8 cellular contexts compared by ENCODE assay signal in genomic region chr1:167720965-167721616, GRCh38. TPM values are rescaled to one million over a fixed set of nuclear protein-coding genes. Genes with fewer than 3 reads are reported as not detected.
DNase-seq lines count a peak whose midpoint lies in the region; ATAC-seq, FAIRE-seq and TF ChIP-seq lines count a peak whose summit lies in the region.

No MANE protein-coding gene starts in this region.

- in situ Hi-C loops in GM12878 (cut with MboI), result no loop called here

- FAIRE-seq in GM12878 (lab: Jason Lieb, UNC), result no peak

- TF ChIP-seq POLR2A in GM12878 (IDR thresholded peaks at IDR 0.05; ENCODE audit: low read depth, low read length), result no peak

- no peak for TF ChIP-seq EP300 in GM12878 (IDR thresholded peaks at IDR 0.05; ENCODE audit: borderline replicate concordance in 1 of 2, control insufficient read depth in 1 of 2, low read depth in 2 of 2, low read length in 2 of 2)

- WGBS in GM12878 (ENCODE audit: insufficient coverage, insufficient replicate concordance, low lambda C conversion rate, missing lambda C conversion rate), result 2% methylated on average over 13 of the region's 13 CpGs

- H3K9me3 ChIP-seq in GM12878 (replicated peaks; ENCODE audit: control insufficient read depth, insufficient read depth, low read length), result no peaks in the 10 kb centered on the region

- intact Hi-C loops in GM12878 (cut with micrococcal nuclease; ENCODE audit: unreplicated experiment), result loop anchor here (1.0 kb wide), 1 partner anchor 82 kb away; no protein-coding TSS in a partner anchor
- intact Hi-C loops in sciatic nerve (cut with DNase I), result loop anchor here (10.0 kb wide), 1 partner anchor 74 kb away; no protein-coding TSS in a partner anchor

- DNase-seq in AG08396 (ENCODE audit: low spot score) (peak; percentile 59), NCI-H69 (lab: John Stamatoyannopoulos, UW) (peak; percentile 48), GM12878 (ENCODE audit: low read depth, low spot score) (no peak), hypothalamus (lab: John Stamatoyannopoulos, UW) (peak in 31 of 51 donors; percentile 3 to 83 (median 37)), sciatic nerve (ENCODE audit: low spot score) (no peak)
- DNase-seq in activated effector memory CD4-positive, alpha-beta T cell treated with anti-CD3 and anti-CD28 coated beads, Interleukin-2, amount 50 U/mL, for 16 hours, result no peak

- peak overlapping the region; percentile 77 for H3K4me3 ChIP-seq in GM12875 (ENCODE audit: low read depth, low read length)
- peak overlapping the region; percentile 89 for H3K4me3 ChIP-seq in GM12878

- H3K27me3 ChIP-seq in GM12878 (replicated peaks in 1 of 2; ENCODE audit: control insufficient read depth in 2 of 2, insufficient read depth in 2 of 2, low read length in 1 of 2), result no peaks in the 10 kb centered on the region

- TSS peak; percentile 82 for BruUV-seq in GM12878 (replicated peaks; lab: Mats Ljungman, UMichigan)

- peak; percentile 35; the same call in 1 of the 2 replicates for TF ChIP-seq RAD21 in GM12878 (IDR thresholded peaks at IDR 0.05; ENCODE audit: insufficient read depth, low read depth, low read length)

- CTCF ChIA-PET in GM12878 (lab: Yijun Ruan, JAX), result interaction anchor here (0.6 to 2.7 kb wide), 6 partner anchors 7 to 426 kb away, joined by 3 to 11 read pairs (median 4); partner anchors contain the start of gene CREG1

- no peak for TF ChIP-seq CTCF in GM12875 (IDR thresholded peaks at IDR 0.05; ENCODE audit: borderline replicate concordance, insufficient read depth, low read depth, low read length)
- TF ChIP-seq CTCF in GM12878 (IDR thresholded peaks at IDR 0.05 in 2 of 3, conservative IDR thresholded peaks at IDR 0.05 in 1 of 3; ENCODE audit: control insufficient read depth in 2 of 3, extremely low read depth in 1 of 3, insufficient read depth in 1 of 3, low read depth in 3 of 3, low read length in 3 of 3), result peak in 2 of 3 experiments; percentile 26 to 45; a peak in 3 of 6 replicates

- H2AFZ ChIP-seq in GM12878 (ENCODE audit: control insufficient read depth, low read depth, low read length), result peak overlapping the region; percentile 93

- peaks cover 40% of the 10 kb centered on the region for H3K79me2 ChIP-seq in GM12878 (ENCODE audit: control insufficient read depth, insufficient read depth, low read length)

- peak overlapping the region; percentile 69 for H3K9ac ChIP-seq in GM12878 (ENCODE audit: control insufficient read depth, insufficient read depth, low read length)

- H3K27ac ChIP-seq in GM12878 (ENCODE audit: control insufficient read depth, insufficient read depth), result peak overlapping the region; percentile 80

- ATAC-seq in GM12878 (peak; percentile 31), sciatic nerve (peak; percentile 72), HG02884 (IDR thresholded peaks at IDR 0.05; ENCODE audit: unreplicated experiment) (no peak)

- H4K20me1 ChIP-seq in GM12878 (ENCODE audit: control insufficient read depth, insufficient read depth), result peaks cover 4% of the 10 kb centered on the region; the same call in 1 of the 2 replicates

- SMC1A ChIA-PET in GM12878 (lab: Charles Lee; ENCODE audit: uncharacterized antibody, unreplicated experiment), result interaction anchor here (0.6 to 5.9 kb wide), 3 partner anchors 32 to 362 kb away, joined by 3 to 34 read pairs (median 3); no protein-coding TSS in a partner anchor

- peaks cover 31% of the 10 kb centered on the region for H3K4me1 ChIP-seq in GM12878 (ENCODE audit: control insufficient read depth, insufficient read depth, low read length)

- RAD21 ChIA-PET in GM12878 (lab: Charles Lee; ENCODE audit: unreplicated experiment), result interaction anchor here (0.6 to 1.5 kb wide), 4 partner anchors 19 to 213 kb away, joined by 3 read pairs; no protein-coding TSS in a partner anchor

- H3K36me3 ChIP-seq in GM12878 (ENCODE audit: control insufficient read depth in 2 of 2, insufficient read depth in 2 of 2, low read length in 1 of 2), result no peaks in the 10 kb centered on the region

- peak overlapping the region; percentile 83 for H3K4me2 ChIP-seq in GM12878 (ENCODE audit: control insufficient read depth, insufficient read depth)

- POLR2A ChIA-PET in GM12878 (lab: Charles Lee), result interaction anchor here (1.0 to 2.9 kb wide), 4 partner anchors 8 to 217 kb away, joined by 3 to 11 read pairs (median 4); no protein-coding TSS in a partner anchor

TF ChIP-seq in GM12878, 131 proteins besides CTCF, POLR2A, EP300 and RAD21 (continues in another document):
- TF ChIP-seq TCF7 (IDR thresholded peaks at IDR 0.05; ENCODE audit: borderline replicate concordance) (no peak), BHLHE40 (IDR thresholded peaks at IDR 0.05; ENCODE audit: borderline replicate concordance in 1 of 2, low read depth in 2 of 2, low read length in 1 of 2) (0 out of 4 replicates have a peak, but pooled peaks of 1 of the 2 experiments have one; percentile 11), MTA2 (IDR thresholded peaks at IDR 0.05; ENCODE audit: low read depth) (peak; percentile 24; the same call in 1 of the 2 replicates), MXI1 (IDR thresholded peaks at IDR 0.05; ENCODE audit: low read depth, low read length) (peak; percentile 69; the same call in 1 of the 2 replicates), MAX (IDR thresholded peaks at IDR 0.05; ENCODE audit: low read depth, low read length) (no peak), IKZF2 (IDR thresholded peaks at IDR 0.05) (peak; percentile 65 to 77), CREB1 (IDR thresholded peaks at IDR 0.05; ENCODE audit: low read depth) (0 out of 2 replicates have a peak, but pooled peaks have one; percentile 5), WRNIP1 (IDR thresholded peaks at IDR 0.05; ENCODE audit: borderline replicate concordance, low read depth, low read length) (no peak), HDGF (IDR thresholded peaks at IDR 0.05) (0 out of 2 replicates have a peak, but pooled peaks have one; percentile 50), JUND (IDR thresholded peaks at IDR 0.05; ENCODE audit: low read depth, low read length) (no peak), EED (IDR thresholded peaks at IDR 0.05; ENCODE audit: low read depth) (0 out of 2 replicates have a peak, but pooled peaks have one; percentile 32), TCF12 (IDR thresholded peaks at IDR 0.05; ENCODE audit: low read depth, low read length) (no peak), SKIL (IDR thresholded peaks at IDR 0.05; ENCODE audit: low read depth, poor library complexity, severe bottlenecking) (peak; percentile 39), CBX5 (IDR thresholded peaks at IDR 0.05; ENCODE audit: low read depth) (no peak)

RNA-seq across cellular contexts. Expression of gene MPZL1, which starts 0.7 kb away (rescaled TPM):
- total RNA-seq in GM12878 (2013; cell fraction: nucleolus; rRNA removed), result 68.4 and 72.7 TPM in 2 replicates
- total RNA-seq in GM12878 (2014; rRNA removed) (40.6 and 44.5 TPM in 2 replicates), GM12878 (2014; rRNA removed; fragmentation: Illumina TruSeq; extraction: Trizol) (45.4 and 46.4 TPM in 2 replicates), GM12878 (2021) (41.8 and 42.0 TPM in 2 replicates), sciatic nerve (102 TPM)
- polyA plus RNA-seq in GM12878 (2011; ENCODE audit: low read depth), result 14.5 TPM
- polyA plus RNA-seq in GM12878 (2011; rRNA removed) (51.5 and 54.3 TPM in 2 replicates), GM12878 (2014; fragmentation: Illumina TruSeq; extraction: Trizol) (54.6 and 61.8 TPM in 2 replicates), GM12878 (2014; fragmentation: Nextera tagmentation; extraction: Ambion mirVana) (10 to 100 TPM in 1 of 2 experiments, 1 to 10 TPM in 1; 9.8 to 12.0 TPM), GM12878 (2014; rRNA removed) (38.9 and 45.4 TPM in 2 replicates), GM12878 (2016; fragmentation: Nextera tagmentation; extraction: Ambion mirVana) (10 to 100 TPM; 59.2 to 60.9 TPM)
- 30.4 and 34.3 TPM in 2 replicates for polyA plus RNA-seq in GM12878 (2011; cell fraction: cytosol; rRNA removed)
- polyA plus RNA-seq in GM12878 (2011; cell fraction: nucleus; rRNA removed), result 41.2 and 50.5 TPM in 2 replicates
- polyA plus RNA-seq in GM12878 (2012), result 19.9 and 23.7 TPM in 2 replicates
- 27.8 and 47.7 TPM in 2 replicates for polyA minus RNA-seq in GM12878 (2011; rRNA and poly(A)+ RNA removed)
- polyA minus RNA-seq in GM12878 (2011; cell fraction: cytosol; rRNA and poly(A)+ RNA removed), result 15.1 and 16.2 TPM in 2 replicates
- polyA minus RNA-seq in GM12878 (2011; cell fraction: nucleus; rRNA and poly(A)+ RNA removed), result 15.6 and 20.3 TPM in 2 replicates

Comparison
In these comparisons a context has a peak if more than half of its experiments do, and no peak if none do; other contexts are left out.
1. DNase-seq: peak in AG08396 (single experiment), NCI-H69 (single experiment) and hypothalamus (31 of 51); none in GM12878 (single experiment), sciatic nerve (single experiment) and activated effector memory CD4-positive, alpha-beta T cell treated with anti-CD3 and anti-CD28 coated beads, Interleukin-2, amount 50 U/mL, for 16 hours (single experiment).